ENCODE assay signal across 9 cellular contexts in the genomic region with DNA sequence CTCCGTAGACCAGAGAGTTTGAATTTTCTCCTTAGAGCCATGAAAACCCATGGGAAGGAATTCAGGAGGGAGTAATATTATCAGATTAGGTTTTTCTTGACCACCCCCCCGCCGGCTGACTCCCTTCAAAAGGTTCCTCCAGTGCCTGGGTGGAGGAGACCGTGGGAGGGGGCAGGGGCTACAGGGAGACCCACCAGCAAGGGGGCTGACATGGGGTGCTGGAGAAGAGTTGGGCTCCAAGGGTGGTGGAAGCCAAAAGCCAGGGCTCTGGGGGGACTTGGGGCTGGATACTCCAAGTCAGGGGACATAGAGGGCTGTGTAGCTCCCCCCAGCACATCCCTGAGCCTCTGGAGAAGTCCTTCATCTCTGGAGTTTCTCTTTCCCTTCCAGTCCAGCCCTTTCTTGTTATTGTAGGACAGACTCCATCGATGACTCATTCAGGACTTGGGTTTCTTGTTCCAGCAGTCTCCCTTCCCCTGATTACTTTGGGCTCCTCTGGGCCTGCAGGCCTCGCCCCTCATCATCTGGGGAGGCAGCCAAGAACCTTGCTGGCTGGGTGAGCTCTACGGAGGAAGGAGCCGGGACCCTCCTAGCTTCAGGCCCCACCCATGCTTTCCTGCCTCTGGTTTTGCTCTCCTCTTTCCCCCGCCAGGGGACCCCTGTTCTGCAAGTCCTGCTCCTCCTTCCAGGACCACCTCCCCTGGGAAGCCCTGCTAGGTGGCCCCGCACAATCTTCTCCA. TPM values are rescaled to one million over a fixed set of nuclear protein-coding genes. Genes with fewer than 3 reads are reported as not detected.
A peak's percentile ranks its signal among the peaks of the same experiment; 100 is the strongest.
DNase-seq lines count a peak whose midpoint lies in the region; ATAC-seq and TF ChIP-seq lines count a peak whose summit lies in the region.
"Had no signal": no experiment of that assay in that cellular context is flagged by ENCODE, and none has a peak within 500 bp of the region (broad histone marks: within the 10 kb centered on the region; RNA-seq: fewer than 3 reads in every experiment).

No MANE protein-coding gene starts in this region.

- H3K27ac ChIP-seq in body of pancreas (no peak overlapping the region), right cardiac atrium (ENCODE audit: low read length) (peak overlapping the region; percentile 20), tibial artery (peak overlapping the region; percentile 47 to 51)

- intact Hi-C loops in body of pancreas (cut with DNase I): no loop called here
- intact Hi-C loops in right cardiac atrium (cut with DNase I): no loop called here
- intact Hi-C loops in tibial artery (cut with DNase I; ENCODE audit: low total_unique reads): no loop called here
- intact Hi-C loops in activated T-helper 2 cell treated with anti-CD3 and anti-CD28 coated beads, Interferon-gamma antibody, Interleukin-2, Interleukin-4, amounts not matched to agents 10 μg/mL and 5 μg/mL and 100 μg/mL, durations not matched to agents 14 hours and 24 hours and 36 hours (cut with micrococcal nuclease): no loop called here

- no peaks in the 10 kb centered on the region for H3K36me3 Mint-ChIP-seq in activated naive CD8-positive, alpha-beta T cell treated with anti-CD3 and anti-CD28 coated beads, Interleukin-2, amount 50 U/mL, for 24 hours (ENCODE audit: low read depth)
- no peaks in the 10 kb centered on the region for H3K36me3 Mint-ChIP-seq in activated T-helper 2 cell treated with anti-CD3 and anti-CD28 coated beads, Interferon-gamma antibody, Interleukin-2, Interleukin-4, amounts not matched to agents 10 μg/mL and 5 μg/mL and 100 μg/mL, durations not matched to agents 14 hours and 24 hours and 36 hours (ENCODE audit: low read depth)

- TF ChIP-seq POLR2A in body of pancreas (IDR thresholded peaks at IDR 0.05): no peak

- 64 to 66% methylated on average over 9 to 10 of the region's 10 CpGs for WGBS in body of pancreas, 2 donors
- 41% methylated on average over 10 of the region's 10 CpGs for WGBS in right cardiac atrium

- H3K27me3 ChIP-seq in body of pancreas (no peaks in the 10 kb centered on the region), right cardiac atrium (ENCODE audit: control insufficient read depth, insufficient read depth) (no peaks in the 10 kb centered on the region), tibial artery (no peaks in the 10 kb centered on the region)

- H3K36me3 ChIP-seq in body of pancreas (replicated peaks in 1 of 2; ENCODE audit: insufficient read depth in 1 of 2, low read depth in 2 of 2) (no peaks in the 10 kb centered on the region), tibial artery (no peaks in the 10 kb centered on the region)

- TF ChIP-seq CTCF in body of pancreas (IDR thresholded peaks at IDR 0.05): no peak
- no peak for TF ChIP-seq CTCF in tibial artery (IDR thresholded peaks at IDR 0.05)

- H3K4me1 ChIP-seq in body of pancreas: no peaks in the 10 kb centered on the region
- H3K4me1 ChIP-seq in right cardiac atrium (ENCODE audit: control insufficient read depth, insufficient read depth, low read length): peaks cover 10% of the 10 kb centered on the region
- peaks cover 0 to 42% (median 22%) of the 10 kb centered on the region in 4 donors for H3K4me1 ChIP-seq in tibial artery

- H3K4me3 ChIP-seq in body of pancreas (no peak overlapping the region), right cardiac atrium (ENCODE audit: low read length) (no peak overlapping the region), tibial artery (no peak overlapping the region)

- H3K9me3 ChIP-seq in body of pancreas: no peaks in the 10 kb centered on the region
- no peaks in the 10 kb centered on the region for H3K9me3 ChIP-seq in right cardiac atrium (ENCODE audit: control insufficient read depth, low read length)
- H3K9me3 ChIP-seq in tibial artery: no peaks in the 10 kb centered on the region

- no peak overlapping the region for H3K27ac Mint-ChIP-seq in activated naive CD8-positive, alpha-beta T cell treated with anti-CD3 and anti-CD28 coated beads, Interleukin-2, amount 50 U/mL, for 24 hours
- no peak overlapping the region for H3K27ac Mint-ChIP-seq in activated T-helper 2 cell treated with anti-CD3 and anti-CD28 coated beads, Interferon-gamma antibody, Interleukin-2, Interleukin-4, amounts not matched to agents 10 μg/mL and 5 μg/mL and 100 μg/mL, durations not matched to agents 14 hours and 24 hours and 36 hours

- ATAC-seq in body of pancreas (peak; percentile 6), right cardiac atrium (peak; percentile 96 to 97), HG03571 (IDR thresholded peaks at IDR 0.05; ENCODE audit: unreplicated experiment) (no peak)
- ATAC-seq in activated naive CD8-positive, alpha-beta T cell treated with anti-CD3 and anti-CD28 coated beads, Interleukin-2, amount 50 U/mL, for 24 hours: no peak

- DNase-seq in HS-5 (ENCODE audit: low read depth) (peak; percentile 67), body of pancreas (no peak), right cardiac atrium (peak; percentile 89 to 94 (median 94)), tibial artery (peak; percentile 68 to 92), NCI-H748 (lab: John Stamatoyannopoulos, UW; ENCODE audit: unreplicated experiment) (no peak)
- DNase-seq in activated naive CD8-positive, alpha-beta T cell treated with anti-CD3 and anti-CD28 coated beads, Interleukin-2, amount 50 U/mL, for 24 hours: no peak
- no peak for DNase-seq in activated T-helper 2 cell treated with anti-CD3 and anti-CD28 coated beads, Interferon-gamma antibody, Interleukin-2, Interleukin-4, amounts not matched to agents 10 μg/mL and 5 μg/mL and 100 μg/mL, durations not matched to agents 14 hours and 24 hours and 36 hours (ENCODE audit: low spot score)
- DNase-seq: NCI-H2081 treated with DMSO at 0.1 percent for 48 hours had no signal

- no peak overlapping the region for H3K4me3 Mint-ChIP-seq in activated naive CD8-positive, alpha-beta T cell treated with anti-CD3 and anti-CD28 coated beads, Interleukin-2, amount 50 U/mL, for 24 hours
- no peak overlapping the region for H3K4me3 Mint-ChIP-seq in activated T-helper 2 cell treated with anti-CD3 and anti-CD28 coated beads, Interferon-gamma antibody, Interleukin-2, Interleukin-4, amounts not matched to agents 10 μg/mL and 5 μg/mL and 100 μg/mL, durations not matched to agents 14 hours and 24 hours and 36 hours (ENCODE audit: low read depth)

- H3K9me3 Mint-ChIP-seq in activated naive CD8-positive, alpha-beta T cell treated with anti-CD3 and anti-CD28 coated beads, Interleukin-2, amount 50 U/mL, for 24 hours: no peaks in the 10 kb centered on the region
- no peaks in the 10 kb centered on the region for H3K9me3 Mint-ChIP-seq in activated T-helper 2 cell treated with anti-CD3 and anti-CD28 coated beads, Interferon-gamma antibody, Interleukin-2, Interleukin-4, amounts not matched to agents 10 μg/mL and 5 μg/mL and 100 μg/mL, durations not matched to agents 14 hours and 24 hours and 36 hours

- H3K27me3 Mint-ChIP-seq in activated naive CD8-positive, alpha-beta T cell treated with anti-CD3 and anti-CD28 coated beads, Interleukin-2, amount 50 U/mL, for 24 hours: peaks cover 16% of the 10 kb centered on the region
- H3K27me3 Mint-ChIP-seq in activated T-helper 2 cell treated with anti-CD3 and anti-CD28 coated beads, Interferon-gamma antibody, Interleukin-2, Interleukin-4, amounts not matched to agents 10 μg/mL and 5 μg/mL and 100 μg/mL, durations not matched to agents 14 hours and 24 hours and 36 hours (ENCODE audit: low read depth): peaks cover 9% of the 10 kb centered on the region

- H3K4me1 Mint-ChIP-seq in activated naive CD8-positive, alpha-beta T cell treated with anti-CD3 and anti-CD28 coated beads, Interleukin-2, amount 50 U/mL, for 24 hours: no peaks in the 10 kb centered on the region
- no peaks in the 10 kb centered on the region for H3K4me1 Mint-ChIP-seq in activated T-helper 2 cell treated with anti-CD3 and anti-CD28 coated beads, Interferon-gamma antibody, Interleukin-2, Interleukin-4, amounts not matched to agents 10 μg/mL and 5 μg/mL and 100 μg/mL, durations not matched to agents 14 hours and 24 hours and 36 hours (ENCODE audit: low read depth)

RNA-seq across cellular contexts. Expression of gene KIAA1755, which starts 10.5 kb away (rescaled TPM):
- total RNA-seq in body of pancreas: under 1 TPM; 0.78 to 0.99 TPM
- total RNA-seq in right cardiac atrium: 10 to 100 TPM; 13.6 to 18.7 (median 17.5) TPM
- 5.8 TPM for polyA plus RNA-seq in right cardiac atrium
- total RNA-seq in activated T-helper 2 cell treated with anti-CD3 and anti-CD28 coated beads, Interferon-gamma antibody, Interleukin-2, Interleukin-4, amounts not matched to agents 10 μg/mL and 5 μg/mL and 100 μg/mL, durations not matched to agents 14 hours and 24 hours and 36 hours: not detected in 2 replicates

RNA-seq across cellular contexts. Expression of gene BPI, which starts 32.9 kb away (rescaled TPM):
- total RNA-seq in body of pancreas (not detected), right cardiac atrium (under 1 TPM; 0.20 to 0.71 (median 0.29) TPM)
- 0.07 TPM for polyA plus RNA-seq in right cardiac atrium
- not detected in 2 replicates for total RNA-seq in activated T-helper 2 cell treated with anti-CD3 and anti-CD28 coated beads, Interferon-gamma antibody, Interleukin-2, Interleukin-4, amounts not matched to agents 10 μg/mL and 5 μg/mL and 100 μg/mL, durations not matched to agents 14 hours and 24 hours and 36 hours

Comparison
In these comparisons a context has a peak if more than half of its experiments do, and no peak if none do; other contexts are left out.
1. DNase-seq: peak in HS-5 (single experiment), right cardiac atrium (3 of 3) and tibial artery (2 of 2); none in body of pancreas (0 of 4), activated naive CD8-positive, alpha-beta T cell treated with anti-CD3 and anti-CD28 coated beads, Interleukin-2, amount 50 U/mL, for 24 hours (single experiment), activated T-helper 2 cell treated with anti-CD3 and anti-CD28 coated beads, Interferon-gamma antibody, Interleukin-2, Interleukin-4, amounts not matched to agents 10 μg/mL and 5 μg/mL and 100 μg/mL, durations not matched to agents 14 hours and 24 hours and 36 hours (single experiment) and NCI-H748 (single experiment).
2. ATAC-seq: peak in body of pancreas (single experiment) and right cardiac atrium (2 of 2); none in activated naive CD8-positive, alpha-beta T cell treated with anti-CD3 and anti-CD28 coated beads, Interleukin-2, amount 50 U/mL, for 24 hours (single experiment) and HG03571 (single experiment).
3. H3K27ac ChIP-seq: peak in right cardiac atrium (single experiment) and tibial artery (2 of 2); none in body of pancreas (0 of 4).
4. RNA of gene KIAA1755, which starts 10.5 kb away (total RNA-seq): 13.6 to 18.7 TPM in right cardiac atrium; 0.78 to 0.99 TPM in body of pancreas and not detected in activated T-helper 2 cell treated with anti-CD3 and anti-CD28 coated beads, Interferon-gamma antibody, Interleukin-2, Interleukin-4, amounts not matched to agents 10 μg/mL and 5 μg/mL and 100 μg/mL, durations not matched to agents 14 hours and 24 hours and 36 hours; every median in the first group is over 4 times any median in the second.